Comparison of ENCODE assay signal across 1 cellular context in the genomic region with DNA sequence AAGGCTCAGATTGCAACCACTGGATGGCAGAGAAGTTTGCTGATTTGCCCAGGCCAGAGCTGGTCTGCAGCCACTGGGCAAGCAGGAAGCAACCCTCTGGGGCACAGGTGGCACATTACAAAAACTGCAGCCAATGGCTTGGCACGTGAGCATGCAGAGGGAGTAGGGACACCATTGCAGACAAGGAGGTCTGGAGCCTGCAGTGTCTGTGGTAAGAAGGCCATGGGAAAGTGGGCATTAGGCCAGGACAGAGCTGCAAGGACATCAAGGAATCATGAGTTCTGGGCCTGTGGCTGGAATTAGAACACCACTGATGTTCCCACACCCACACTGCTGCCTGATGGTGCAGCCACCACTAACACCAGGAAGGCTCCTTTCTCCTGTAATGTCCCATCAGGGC.
TF ChIP-seq lines count a peak whose summit lies in the region.

No MANE protein-coding gene starts in this region.

TF ChIP-seq in H1, 55 proteins besides CTCF, POLR2A, EP300 and RAD21 (continued from another document):
- TF ChIP-seq RFX5 (IDR thresholded peaks at IDR 0.05; ENCODE audit: borderline replicate concordance, low read depth, low read length): no peak
- TF ChIP-seq NRF1 (IDR thresholded peaks at IDR 0.05; ENCODE audit: low read depth, low read length): no peak
- no peak for TF ChIP-seq BRCA1 (IDR thresholded peaks at IDR 0.05; ENCODE audit: low read depth, low read length)
- no peak for TF ChIP-seq SIX5 (IDR thresholded peaks at IDR 0.05; ENCODE audit: low read depth, low read length)
- TF ChIP-seq KDM4A (IDR thresholded peaks at IDR 0.05; ENCODE audit: low read depth, low read length, severe bottlenecking): no peak
- TF ChIP-seq CREB1 (IDR thresholded peaks at IDR 0.05): no peak
- no peak for TF ChIP-seq JUN (IDR thresholded peaks at IDR 0.05; ENCODE audit: low read depth, low read length)
- TF ChIP-seq, protein P1, sequence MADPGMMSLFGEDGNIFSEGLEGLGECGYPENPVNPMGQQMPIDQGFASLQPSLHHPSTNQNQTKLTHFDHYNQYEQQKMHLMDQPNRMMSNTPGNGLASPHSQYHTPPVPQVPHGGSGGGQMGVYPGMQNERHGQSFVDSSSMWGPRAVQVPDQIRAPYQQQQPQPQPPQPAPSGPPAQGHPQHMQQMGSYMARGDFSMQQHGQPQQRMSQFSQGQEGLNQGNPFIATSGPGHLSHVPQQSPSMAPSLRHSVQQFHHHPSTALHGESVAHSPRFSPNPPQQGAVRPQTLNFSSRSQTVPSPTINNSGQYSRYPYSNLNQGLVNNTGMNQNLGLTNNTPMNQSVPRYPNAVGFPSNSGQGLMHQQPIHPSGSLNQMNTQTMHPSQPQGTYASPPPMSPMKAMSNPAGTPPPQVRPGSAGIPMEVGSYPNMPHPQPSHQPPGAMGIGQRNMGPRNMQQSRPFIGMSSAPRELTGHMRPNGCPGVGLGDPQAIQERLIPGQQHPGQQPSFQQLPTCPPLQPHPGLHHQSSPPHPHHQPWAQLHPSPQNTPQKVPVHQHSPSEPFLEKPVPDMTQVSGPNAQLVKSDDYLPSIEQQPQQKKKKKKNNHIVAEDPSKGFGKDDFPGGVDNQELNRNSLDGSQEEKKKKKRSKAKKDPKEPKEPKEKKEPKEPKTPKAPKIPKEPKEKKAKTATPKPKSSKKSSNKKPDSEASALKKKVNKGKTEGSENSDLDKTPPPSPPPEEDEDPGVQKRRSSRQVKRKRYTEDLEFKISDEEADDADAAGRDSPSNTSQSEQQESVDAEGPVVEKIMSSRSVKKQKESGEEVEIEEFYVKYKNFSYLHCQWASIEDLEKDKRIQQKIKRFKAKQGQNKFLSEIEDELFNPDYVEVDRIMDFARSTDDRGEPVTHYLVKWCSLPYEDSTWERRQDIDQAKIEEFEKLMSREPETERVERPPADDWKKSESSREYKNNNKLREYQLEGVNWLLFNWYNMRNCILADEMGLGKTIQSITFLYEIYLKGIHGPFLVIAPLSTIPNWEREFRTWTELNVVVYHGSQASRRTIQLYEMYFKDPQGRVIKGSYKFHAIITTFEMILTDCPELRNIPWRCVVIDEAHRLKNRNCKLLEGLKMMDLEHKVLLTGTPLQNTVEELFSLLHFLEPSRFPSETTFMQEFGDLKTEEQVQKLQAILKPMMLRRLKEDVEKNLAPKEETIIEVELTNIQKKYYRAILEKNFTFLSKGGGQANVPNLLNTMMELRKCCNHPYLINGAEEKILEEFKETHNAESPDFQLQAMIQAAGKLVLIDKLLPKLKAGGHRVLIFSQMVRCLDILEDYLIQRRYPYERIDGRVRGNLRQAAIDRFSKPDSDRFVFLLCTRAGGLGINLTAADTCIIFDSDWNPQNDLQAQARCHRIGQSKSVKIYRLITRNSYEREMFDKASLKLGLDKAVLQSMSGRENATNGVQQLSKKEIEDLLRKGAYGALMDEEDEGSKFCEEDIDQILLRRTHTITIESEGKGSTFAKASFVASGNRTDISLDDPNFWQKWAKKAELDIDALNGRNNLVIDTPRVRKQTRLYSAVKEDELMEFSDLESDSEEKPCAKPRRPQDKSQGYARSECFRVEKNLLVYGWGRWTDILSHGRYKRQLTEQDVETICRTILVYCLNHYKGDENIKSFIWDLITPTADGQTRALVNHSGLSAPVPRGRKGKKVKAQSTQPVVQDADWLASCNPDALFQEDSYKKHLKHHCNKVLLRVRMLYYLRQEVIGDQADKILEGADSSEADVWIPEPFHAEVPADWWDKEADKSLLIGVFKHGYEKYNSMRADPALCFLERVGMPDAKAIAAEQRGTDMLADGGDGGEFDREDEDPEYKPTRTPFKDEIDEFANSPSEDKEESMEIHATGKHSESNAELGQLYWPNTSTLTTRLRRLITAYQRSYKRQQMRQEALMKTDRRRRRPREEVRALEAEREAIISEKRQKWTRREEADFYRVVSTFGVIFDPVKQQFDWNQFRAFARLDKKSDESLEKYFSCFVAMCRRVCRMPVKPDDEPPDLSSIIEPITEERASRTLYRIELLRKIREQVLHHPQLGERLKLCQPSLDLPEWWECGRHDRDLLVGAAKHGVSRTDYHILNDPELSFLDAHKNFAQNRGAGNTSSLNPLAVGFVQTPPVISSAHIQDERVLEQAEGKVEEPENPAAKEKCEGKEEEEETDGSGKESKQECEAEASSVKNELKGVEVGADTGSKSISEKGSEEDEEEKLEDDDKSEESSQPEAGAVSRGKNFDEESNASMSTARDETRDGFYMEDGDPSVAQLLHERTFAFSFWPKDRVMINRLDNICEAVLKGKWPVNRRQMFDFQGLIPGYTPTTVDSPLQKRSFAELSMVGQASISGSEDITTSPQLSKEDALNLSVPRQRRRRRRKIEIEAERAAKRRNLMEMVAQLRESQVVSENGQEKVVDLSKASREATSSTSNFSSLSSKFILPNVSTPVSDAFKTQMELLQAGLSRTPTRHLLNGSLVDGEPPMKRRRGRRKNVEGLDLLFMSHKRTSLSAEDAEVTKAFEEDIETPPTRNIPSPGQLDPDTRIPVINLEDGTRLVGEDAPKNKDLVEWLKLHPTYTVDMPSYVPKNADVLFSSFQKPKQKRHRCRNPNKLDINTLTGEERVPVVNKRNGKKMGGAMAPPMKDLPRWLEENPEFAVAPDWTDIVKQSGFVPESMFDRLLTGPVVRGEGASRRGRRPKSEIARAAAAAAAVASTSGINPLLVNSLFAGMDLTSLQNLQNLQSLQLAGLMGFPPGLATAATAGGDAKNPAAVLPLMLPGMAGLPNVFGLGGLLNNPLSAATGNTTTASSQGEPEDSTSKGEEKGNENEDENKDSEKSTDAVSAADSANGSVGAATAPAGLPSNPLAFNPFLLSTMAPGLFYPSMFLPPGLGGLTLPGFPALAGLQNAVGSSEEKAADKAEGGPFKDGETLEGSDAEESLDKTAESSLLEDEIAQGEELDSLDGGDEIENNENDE (IDR thresholded peaks at IDR 0.05; ENCODE audit: insufficient replicate concordance, low read length): no peak
- no peak for TF ChIP-seq RNF2 (IDR thresholded peaks at IDR 0.05; ENCODE audit: borderline replicate concordance, low read depth, low read length, missing control alignments, poor library complexity, severe bottlenecking)
- no peak for TF ChIP-seq GABPA (IDR thresholded peaks at IDR 0.05; ENCODE audit: borderline replicate concordance, insufficient read depth, low read length)
- TF ChIP-seq SP2 (IDR thresholded peaks at IDR 0.05; ENCODE audit: low read length): no peak
- no peak for TF ChIP-seq SP1 (IDR thresholded peaks at IDR 0.05; ENCODE audit: low read depth, low read length)
- no peak for TF ChIP-seq RBBP5 (IDR thresholded peaks at IDR 0.05; ENCODE audit: borderline replicate concordance, low read depth, low read length)
- no peak for TF ChIP-seq POLR2AphosphoS5 (IDR thresholded peaks at IDR 0.05; ENCODE audit: low read depth, low read length)
TF ChIP-seq in H1: peak in this region for 0.
